21 cellular contexts compared by ENCODE assay signal in genomic region chr1:33381979-33382378, GRCh38. TPM values are rescaled to one million over a fixed set of nuclear protein-coding genes. Genes with fewer than 3 reads are reported as not detected.
DNase-seq lines count a peak whose midpoint lies in the region; ATAC-seq and TF ChIP-seq lines count a peak whose summit lies in the region.
"Had no signal": no experiment of that assay in that cellular context is flagged by ENCODE, and none has a peak within 500 bp of the region (broad histone marks: within the 10 kb centered on the region; RNA-seq: fewer than 3 reads in every experiment).

No MANE protein-coding gene starts in this region.

- TF ChIP-seq POLR2A in GM18505 (IDR thresholded peaks at IDR 0.05; ENCODE audit: borderline replicate concordance, extremely low read depth, insufficient read depth, insufficient read length) (no peak), breast epithelium (IDR thresholded peaks at IDR 0.05) (no peak)

- no peak overlapping the region for H2AFZ ChIP-seq in neural progenitor cell (replicated peaks)

- H3K27ac Mint-ChIP-seq in brain (peak overlapping the region in 4 of 5 experiments; percentile 65 to 94 (median 86)), neural progenitor cell (peak overlapping the region; percentile 45)
- H3K27ac Mint-ChIP-seq: activated T-helper 2 cell treated with anti-CD3 and anti-CD28 coated beads, Interferon-gamma antibody, Interleukin-2, Interleukin-4, amounts not matched to agents 10 μg/mL and 5 μg/mL and 100 μg/mL, durations not matched to agents 14 hours and 24 hours and 36 hours; IgD-negative memory B cell; stimulated activated naive CD8-positive, alpha-beta T cell treated with anti-CD3 and anti-CD28 coated beads, Interleukin-15, amount 100 ng/mL, for 72 hours had no signal

- H3K27ac ChIP-seq in neural progenitor cell: no peak overlapping the region
- H3K27ac ChIP-seq in effector memory CD4-positive, alpha-beta T cell (ENCODE audit: insufficient read depth, low read length, poor library complexity, severe bottlenecking): no peak overlapping the region
- peak overlapping the region in 1 of 2 donors; percentile 54 for H3K27ac ChIP-seq in breast epithelium
- H3K27ac ChIP-seq: colonic mucosa, epithelial cell of prostate, WERI-Rb-1 had no signal

- no peaks in the 10 kb centered on the region for H4K20me1 ChIP-seq in neural progenitor cell (ENCODE audit: low read depth)

- H3K36me3 ChIP-seq in neural progenitor cell (no peaks in the 10 kb centered on the region), breast epithelium (no peaks in the 10 kb centered on the region)
- H3K36me3 ChIP-seq in effector memory CD4-positive, alpha-beta T cell (ENCODE audit: control insufficient read depth, insufficient read depth, low read length): no peaks in the 10 kb centered on the region
- H3K36me3 ChIP-seq: colonic mucosa, pancreas, WERI-Rb-1 had no signal

- H3K4me3 ChIP-seq in neural progenitor cell (no peak overlapping the region), breast epithelium (no peak overlapping the region)
- H3K4me3 ChIP-seq in effector memory CD4-positive, alpha-beta T cell (ENCODE audit: insufficient read depth, low read depth, low read length, poor library complexity, severe bottlenecking): no peak overlapping the region
- H3K4me3 ChIP-seq: colonic mucosa, pancreas had no signal

- no peaks in the 10 kb centered on the region for H3F3A ChIP-seq in neural progenitor cell (ENCODE audit: low read depth)

- H3K4me2 ChIP-seq in neural progenitor cell: no peak overlapping the region

- H3K27me3 ChIP-seq in neural progenitor cell (peaks cover 9% of the 10 kb centered on the region), breast epithelium (no peaks in the 10 kb centered on the region)
- H3K27me3 ChIP-seq in effector memory CD4-positive, alpha-beta T cell (replicated peaks; ENCODE audit: control insufficient read depth, insufficient read depth, low read length, poor library complexity, severe bottlenecking): no peaks in the 10 kb centered on the region
- H3K27me3 ChIP-seq: colonic mucosa, pancreas had no signal

- H3K9me3 ChIP-seq in neural progenitor cell (ENCODE audit: low read depth) (no peaks in the 10 kb centered on the region), breast epithelium (no peaks in the 10 kb centered on the region)
- no peaks in the 10 kb centered on the region for H3K9me3 ChIP-seq in effector memory CD4-positive, alpha-beta T cell (ENCODE audit: control insufficient read depth, low read length)
- H3K9me3 ChIP-seq: Caco-2, colonic mucosa, pancreas had no signal

- no peaks in the 10 kb centered on the region for H3K79me2 ChIP-seq in neural progenitor cell (ENCODE audit: low read depth)

- intact Hi-C loops in breast epithelium (cut with DNase I; ENCODE audit: low total_unique reads): no loop called here

- H3K27me3 Mint-ChIP-seq in brain: no peaks in the 10 kb centered on the region
- no peaks in the 10 kb centered on the region for H3K27me3 Mint-ChIP-seq in neural progenitor cell (ENCODE audit: insufficient read depth, low read depth)

- H3K4me1 ChIP-seq in neural progenitor cell (peaks cover 7% of the 10 kb centered on the region), breast epithelium (peaks cover 0 to 3% of the 10 kb centered on the region in 2 donors)
- peaks cover 3% of the 10 kb centered on the region for H3K4me1 ChIP-seq in effector memory CD4-positive, alpha-beta T cell (ENCODE audit: control insufficient read depth, insufficient read depth, low read length, poor library complexity, severe bottlenecking)
- H3K4me1 ChIP-seq: colonic mucosa had no signal

- H3K36me3 Mint-ChIP-seq in brain (peaks cover 11% of the 10 kb centered on the region), neural progenitor cell (no peaks in the 10 kb centered on the region)
- H3K36me3 Mint-ChIP-seq: IgD-negative memory B cell had no signal

- peaks cover 80% of the 10 kb centered on the region for H3K4me1 Mint-ChIP-seq in brain
- peaks cover 45% of the 10 kb centered on the region for H3K4me1 Mint-ChIP-seq in neural progenitor cell

- TF ChIP-seq CTCF in brain (conservative IDR thresholded peaks at IDR 0.05) (no peak), neural progenitor cell (IDR thresholded peaks at IDR 0.05) (no peak), breast epithelium (IDR thresholded peaks at IDR 0.05) (no peak)

- H3K9ac ChIP-seq in neural progenitor cell: no peak overlapping the region

- H3K9me3 Mint-ChIP-seq in brain (peaks cover 0 to 3% (median 0%) of the 10 kb centered on the region in 5 experiments), neural progenitor cell (peaks cover 3% of the 10 kb centered on the region)
- H3K9me3 Mint-ChIP-seq: activated T-helper 2 cell treated with anti-CD3 and anti-CD28 coated beads, Interferon-gamma antibody, Interleukin-2, Interleukin-4, amounts not matched to agents 10 μg/mL and 5 μg/mL and 100 μg/mL, durations not matched to agents 14 hours and 24 hours and 36 hours; IgD-negative memory B cell; stimulated activated naive CD8-positive, alpha-beta T cell treated with anti-CD3 and anti-CD28 coated beads, Interleukin-15, amount 100 ng/mL, for 72 hours had no signal

- DNase-seq in GDM1 (lab: John Stamatoyannopoulos, UW) (peak; percentile 60), MV-4-11 (lab: John Stamatoyannopoulos, UW) (peak; percentile 64), neural progenitor cell (ENCODE audit: low spot score) (no peak), breast epithelium (ENCODE audit: low spot score in 2 of 2) (no peak)
- no peak for DNase-seq in effector memory CD4-positive, alpha-beta T cell
- DNase-seq: Caco-2; colonic mucosa; HCEC 1CT; NCI-H1436; NCI-H2227 treated with DMSO at 0.1 percent for 48 hours; pancreas; stimulated activated CD4-positive, alpha-beta T cell treated with anti-CD3 and anti-CD28 coated beads, Interleukin-12 subunit alpha, Interleukin-12 subunit beta, amount 100 ng/mL, for 4 hours; stimulated activated naive CD8-positive, alpha-beta T cell treated with anti-CD3 and anti-CD28 coated beads, Interleukin-15, amount 100 ng/mL, for 72 hours; WERI-Rb-1 had no signal

- peak overlapping the region in 2 of 5 experiments; percentile 13 to 14 for H3K4me3 Mint-ChIP-seq in brain
- no peak overlapping the region for H3K4me3 Mint-ChIP-seq in neural progenitor cell
- H3K4me3 Mint-ChIP-seq: IgD-negative memory B cell; stimulated activated naive CD8-positive, alpha-beta T cell treated with anti-CD3 and anti-CD28 coated beads, Interleukin-15, amount 100 ng/mL, for 72 hours had no signal

- no peak for ATAC-seq in GM18505 (IDR thresholded peaks at IDR 0.05; ENCODE audit: unreplicated experiment)
- ATAC-seq in HG02588 (IDR thresholded peaks at IDR 0.05; ENCODE audit: unreplicated experiment): no peak
- ATAC-seq: SK-N-SH treated with all-trans-retinoic acid at 6 μM for 48 hours; stimulated activated naive CD8-positive, alpha-beta T cell treated with anti-CD3 and anti-CD28 coated beads, Interleukin-15, amount 100 ng/mL, for 72 hours had no signal

RNA-seq across cellular contexts. Expression of gene PHC2, which starts 48.9 kb away (rescaled TPM):
- polyA plus RNA-seq in brain (ENCODE audit: insufficient read depth, low read depth, low replicate concordance): 218 TPM
- total RNA-seq in neural progenitor cell (ENCODE audit: low replicate concordance): 65.0 and 108 TPM in 2 replicates
- 100 to 1,000 TPM; 103 to 214 (median 134) TPM for total RNA-seq in breast epithelium

Comparison
In these comparisons a context has a peak if more than half of its experiments do, and no peak if none do; other contexts are left out.
1. DNase-seq: peak in GDM1 (single experiment) and MV-4-11 (single experiment); none in neural progenitor cell (single experiment), effector memory CD4-positive, alpha-beta T cell (0 of 3) and breast epithelium (0 of 2).